ENCODE assay signal across 16 cellular contexts in genomic region chr12:126708492-126708896, GRCh38.
DNase-seq lines count a peak whose midpoint lies in the region; ATAC-seq and TF ChIP-seq lines count a peak whose summit lies in the region.
"Had no signal": no experiment of that assay in that cellular context is flagged by ENCODE, and none has a peak within 500 bp of the region (broad histone marks: within the 10 kb centered on the region; RNA-seq: fewer than 3 reads in every experiment).

No MANE protein-coding gene starts in this region.

- H3K9me3 Mint-ChIP-seq in activated CD4-positive, alpha-beta memory T cell treated with anti-CD3 and anti-CD28 coated beads for 36 hours = peaks cover 4% of the 10 kb centered on the region
- peaks cover 3% of the 10 kb centered on the region for H3K9me3 Mint-ChIP-seq in activated CD4-positive, alpha-beta memory T cell treated with anti-CD3 and anti-CD28 coated beads, Interleukin-2, amount 10 ng/mL, durations not matched to agents 7 days and 5 days

- peak; percentile 47 for ATAC-seq in T-helper 17 cell
- ATAC-seq: body of pancreas, heart right ventricle had no signal

- H3K27me3 Mint-ChIP-seq in activated CD4-positive, alpha-beta memory T cell treated with anti-CD3 and anti-CD28 coated beads for 36 hours = peaks cover 1% of the 10 kb centered on the region
- H3K27me3 Mint-ChIP-seq in activated CD4-positive, alpha-beta memory T cell treated with anti-CD3 and anti-CD28 coated beads, Interleukin-2, amount 10 ng/mL, durations not matched to agents 7 days and 5 days = no peaks in the 10 kb centered on the region
- no peaks in the 10 kb centered on the region for H3K27me3 Mint-ChIP-seq in T-helper 17 cell

- no peaks in the 10 kb centered on the region for H3K36me3 Mint-ChIP-seq in activated CD4-positive, alpha-beta memory T cell treated with anti-CD3 and anti-CD28 coated beads for 36 hours
- no peaks in the 10 kb centered on the region for H3K36me3 Mint-ChIP-seq in activated CD4-positive, alpha-beta memory T cell treated with anti-CD3 and anti-CD28 coated beads, Interleukin-2, amount 10 ng/mL, durations not matched to agents 7 days and 5 days (ENCODE audit: low read depth)
- peaks cover 3% of the 10 kb centered on the region for H3K36me3 Mint-ChIP-seq in T-helper 17 cell (ENCODE audit: low read depth)

- intact Hi-C loops in activated CD4-positive, alpha-beta memory T cell treated with anti-CD3 and anti-CD28 coated beads for 36 hours (cut with micrococcal nuclease) = loop anchor here (1.0 kb wide), 2 partner anchors 64 to 120 kb away; no protein-coding TSS in a partner anchor
- intact Hi-C loops in prostate gland (cut with DNase I) = no loop called here

- no peak overlapping the region for H3K4me3 ChIP-seq in prostate gland
- H3K4me3 ChIP-seq: body of pancreas, heart right ventricle had no signal

- H3K36me3 ChIP-seq in prostate gland = no peaks in the 10 kb centered on the region
- H3K36me3 ChIP-seq: heart right ventricle had no signal

- POLR2A ChIA-PET in activated CD4-positive, alpha-beta memory T cell treated with anti-CD3 and anti-CD28 coated beads for 36 hours (lab: Charles Lee) = interaction anchor here (1.4 kb wide), 1 partner anchor 64 kb away, joined by 7 read pairs; no protein-coding TSS in a partner anchor
- POLR2A ChIA-PET in activated CD4-positive, alpha-beta memory T cell treated with anti-CD3 and anti-CD28 coated beads, Interleukin-2, amount 10 ng/mL, durations not matched to agents 7 days and 5 days (lab: Charles Lee) = no interaction called here

- no peaks in the 10 kb centered on the region for H3K4me1 ChIP-seq in prostate gland (replicated peaks)
- H3K4me1 ChIP-seq: body of pancreas, heart right ventricle had no signal

- no peak for TF ChIP-seq CTCF in prostate gland (IDR thresholded peaks at IDR 0.05)

- H3K4me1 Mint-ChIP-seq in activated CD4-positive, alpha-beta memory T cell treated with anti-CD3 and anti-CD28 coated beads for 36 hours (ENCODE audit: low read depth) = peaks cover 12% of the 10 kb centered on the region
- H3K4me1 Mint-ChIP-seq in activated CD4-positive, alpha-beta memory T cell treated with anti-CD3 and anti-CD28 coated beads, Interleukin-2, amount 10 ng/mL, durations not matched to agents 7 days and 5 days = peaks cover 1% of the 10 kb centered on the region
- peaks cover 15% of the 10 kb centered on the region for H3K4me1 Mint-ChIP-seq in T-helper 17 cell

- DNase-seq in activated CD4-positive, alpha-beta memory T cell treated with anti-CD3 and anti-CD28 coated beads for 36 hours = peak; percentile 47
- DNase-seq in activated CD4-positive, alpha-beta memory T cell treated with anti-CD3 and anti-CD28 coated beads, Interleukin-2, amount 10 ng/mL, durations not matched to agents 7 days and 5 days = no peak
- DNase-seq in GM04503 (ENCODE audit: low read depth) (peak; percentile 5), T-helper 17 cell (no peak), iris pigment epithelial cell (ENCODE audit: low read depth) (peak; percentile 9), prostate gland (ENCODE audit: low spot score) (no peak), LoVo (ENCODE audit: low spot score) (no peak), Ammon's horn (ENCODE audit: low spot score) (no peak)
- DNase-seq: body of pancreas; DMS 273 treated with DMSO at 0.1 percent for 48 hours; effector memory CD4-positive, alpha-beta T cell; heart right ventricle; NCI-H1417 treated with DMSO at 0.1 percent for 48 hours; NCI-H524; Right ventricle myocardium superior; small intestine had no signal

- no peak for TF ChIP-seq POLR2A in prostate gland (IDR thresholded peaks at IDR 0.05)

- no peak overlapping the region for H3K4me3 Mint-ChIP-seq in activated CD4-positive, alpha-beta memory T cell treated with anti-CD3 and anti-CD28 coated beads for 36 hours
- H3K4me3 Mint-ChIP-seq in activated CD4-positive, alpha-beta memory T cell treated with anti-CD3 and anti-CD28 coated beads, Interleukin-2, amount 10 ng/mL, durations not matched to agents 7 days and 5 days = no peak overlapping the region
- no peak overlapping the region for H3K4me3 Mint-ChIP-seq in T-helper 17 cell

- peak overlapping the region; percentile 45 for H3K27ac Mint-ChIP-seq in activated CD4-positive, alpha-beta memory T cell treated with anti-CD3 and anti-CD28 coated beads for 36 hours
- H3K27ac Mint-ChIP-seq in activated CD4-positive, alpha-beta memory T cell treated with anti-CD3 and anti-CD28 coated beads, Interleukin-2, amount 10 ng/mL, durations not matched to agents 7 days and 5 days = no peak overlapping the region
- H3K27ac Mint-ChIP-seq in T-helper 17 cell = no peak overlapping the region

- 19% methylated on average over 3 of the region's 3 CpGs for WGBS in prostate gland

- H3K27ac ChIP-seq in prostate gland = no peak overlapping the region
- H3K27ac ChIP-seq: body of pancreas, heart right ventricle had no signal

- H3K27me3 ChIP-seq in prostate gland (replicated peaks; ENCODE audit: insufficient read depth) = no peaks in the 10 kb centered on the region
- H3K27me3 ChIP-seq: body of pancreas had no signal

- CTCF ChIA-PET in activated CD4-positive, alpha-beta memory T cell treated with anti-CD3 and anti-CD28 coated beads for 36 hours (lab: Charles Lee) = interaction anchor here (1.5 kb wide), 1 partner anchor 39 kb away, joined by 8 read pairs; no protein-coding TSS in a partner anchor
- CTCF ChIA-PET in activated CD4-positive, alpha-beta memory T cell treated with anti-CD3 and anti-CD28 coated beads, Interleukin-2, amount 10 ng/mL, durations not matched to agents 7 days and 5 days (lab: Charles Lee) = no interaction called here

- no peaks in the 10 kb centered on the region for H3K9me3 ChIP-seq in T-helper 17 cell (ENCODE audit: control insufficient read depth, low read length, poor library complexity, severe bottlenecking)
- H3K9me3 ChIP-seq in prostate gland = no peaks in the 10 kb centered on the region
- H3K9me3 ChIP-seq: body of pancreas, heart right ventricle had no signal

Comparison
In these comparisons a context has a peak if more than half of its experiments do, and no peak if none do; other contexts are left out.
1. DNase-seq: peak in activated CD4-positive, alpha-beta memory T cell treated with anti-CD3 and anti-CD28 coated beads for 36 hours (single experiment), GM04503 (single experiment) and iris pigment epithelial cell (single experiment); none in activated CD4-positive, alpha-beta memory T cell treated with anti-CD3 and anti-CD28 coated beads, Interleukin-2, amount 10 ng/mL, durations not matched to agents 7 days and 5 days (single experiment), T-helper 17 cell (0 of 3), prostate gland (single experiment), LoVo (single experiment) and Ammon's horn (single experiment).